22 cellular contexts compared by ENCODE assay signal in genomic region chr4:75820197-75820596, GRCh38.
DNase-seq lines count a peak whose midpoint lies in the region; ATAC-seq, FAIRE-seq and TF ChIP-seq lines count a peak whose summit lies in the region.
"Had no signal": no experiment of that assay in that cellular context is flagged by ENCODE, and none has a peak within 500 bp of the region (broad histone marks: within the 10 kb centered on the region; RNA-seq: fewer than 3 reads in every experiment).

No MANE protein-coding gene starts in this region.

- H3K9me3 ChIP-seq in HepG2 (ENCODE audit: low read length) (no peaks in the 10 kb centered on the region), right lobe of liver (no peaks in the 10 kb centered on the region), parathyroid adenoma (ENCODE audit: control insufficient read depth, low read length) (no peaks in the 10 kb centered on the region), right atrium auricular region (no peaks in the 10 kb centered on the region)
- H3K9me3 ChIP-seq: A549; BLaER1 treated with 17β-estradiol and CSF1 and Interleukin-3, amounts not matched to agents 10 nM and 100 nM; Caco-2 had no signal

- in situ Hi-C loops in HepG2 (cut with HindIII; ENCODE audit: extremely low pct_ligation_motif_present, low pct_unique_long_range_greater_than_20kb) = no loop called here

- H2AFZ ChIP-seq in HepG2 (ENCODE audit: low read length) (no peak overlapping the region), parathyroid adenoma (no peak overlapping the region)

- H3K9me3 Mint-ChIP-seq in osteocyte (ENCODE audit: unreplicated experiment) = no peaks in the 10 kb centered on the region
- H3K9me3 Mint-ChIP-seq: CD4-positive, alpha-beta T cell; CD8-positive, alpha-beta T cell had no signal

- H3K36me3 ChIP-seq in HepG2 (replicated peaks in 1 of 2; ENCODE audit: control insufficient read depth in 1 of 2, insufficient read depth in 2 of 2, low read length in 2 of 2) = no peaks in the 10 kb centered on the region
- peaks cover 0 to 3% (median 1%) of the 10 kb centered on the region in 4 donors for H3K36me3 ChIP-seq in right lobe of liver
- H3K36me3 ChIP-seq in parathyroid adenoma (ENCODE audit: control insufficient read depth, insufficient read depth, low read length) = no peaks in the 10 kb centered on the region
- peaks cover 6% of the 10 kb centered on the region for H3K36me3 ChIP-seq in right atrium auricular region

- POLR2A ChIA-PET in HepG2 (lab: Yijun Ruan, JAX) = no interaction called here

- H3K27ac ChIP-seq in HepG2 (ENCODE audit: extremely low read length, insufficient read depth, low read length) = no peak overlapping the region
- no peak overlapping the region for H3K27ac ChIP-seq in right lobe of liver
- no peak overlapping the region for H3K27ac ChIP-seq in parathyroid adenoma
- no peak overlapping the region for H3K27ac ChIP-seq in right atrium auricular region
- H3K27ac ChIP-seq: 22Rv1; BLaER1 treated with 17β-estradiol and CSF1 and Interleukin-3, amounts not matched to agents 10 nM and 100 nM; C4-2B had no signal

- TF ChIP-seq EP300 in HepG2 (IDR thresholded peaks at IDR 0.05; ENCODE audit: low read depth in 2 of 2, low read length in 2 of 2) (no peak), HepG2 (CRISPR knock-in tag; IDR thresholded peaks at IDR 0.05; ENCODE audit: borderline replicate concordance) (no peak)

- H3K27ac Mint-ChIP-seq in osteocyte (ENCODE audit: unreplicated experiment) = peak overlapping the region; percentile 15
- H3K27ac Mint-ChIP-seq: B cell; CD4-positive, alpha-beta T cell; CD8-positive, alpha-beta T cell had no signal

- no peak for DNase-seq in HepG2 (ENCODE audit: low spot score)
- DNase-seq in right lobe of liver = no peak
- DNase-seq in osteocyte (ENCODE audit: extremely low spot score, unreplicated experiment) = no peak
- DNase-seq in left ventricle myocardium superior = no peak
- DNase-seq in right atrium auricular region (ENCODE audit: low spot score) = no peak
- DNase-seq: AML-193; Caco-2; Calu3; CD4-positive, alpha-beta T cell; CD8-positive, alpha-beta T cell; DMS79 treated with DMSO at 0.1 percent for 48 hours; GF-D8 had no signal

- TF ChIP-seq CTCF in HepG2 (CRISPR knock-in tag; IDR thresholded peaks at IDR 0.05) (no peak), right lobe of liver (IDR thresholded peaks at IDR 0.05) (no peak), osteocyte (IDR thresholded peaks at IDR 0.05) (no peak), parathyroid adenoma (IDR thresholded peaks at IDR 0.05) (no peak), right atrium auricular region (IDR thresholded peaks at IDR 0.05) (no peak)

- H3K4me3 ChIP-seq in HepG2 (replicated peaks in 1 of 3; ENCODE audit: insufficient read depth in 1 of 3, low read depth in 2 of 3, low read length in 3 of 3) = no peak overlapping the region
- no peak overlapping the region for H3K4me3 ChIP-seq in right lobe of liver
- no peak overlapping the region for H3K4me3 ChIP-seq in parathyroid adenoma (ENCODE audit: low read depth, low read length)
- no peak overlapping the region for H3K4me3 ChIP-seq in right atrium auricular region
- H3K4me3 ChIP-seq: A549; BLaER1 treated with 17β-estradiol and CSF1 and Interleukin-3, amounts not matched to agents 10 nM and 100 nM had no signal

- peaks cover 18% of the 10 kb centered on the region for H3K36me3 Mint-ChIP-seq in osteocyte (ENCODE audit: unreplicated experiment)

- ATAC-seq in HepG2 = peak; percentile 23; the same call in 1 of the 3 replicates
- no peak for ATAC-seq in right lobe of liver
- no peak for ATAC-seq in left ventricle myocardium superior
- ATAC-seq: A549; CD8-positive, alpha-beta T cell had no signal

- no TSS peak for BruUV-seq in HepG2 (replicated peaks; lab: Mats Ljungman, UMichigan)

- no peak overlapping the region for H3K9ac ChIP-seq in HepG2 (ENCODE audit: insufficient read depth, low read depth, low read length)
- no peak overlapping the region for H3K9ac ChIP-seq in parathyroid adenoma
- H3K9ac ChIP-seq: BLaER1 treated with 17β-estradiol and CSF1 and Interleukin-3, amounts not matched to agents 10 nM and 100 nM had no signal

- H3K27me3 Mint-ChIP-seq in osteocyte (ENCODE audit: unreplicated experiment) = no peaks in the 10 kb centered on the region
- H3K27me3 Mint-ChIP-seq: B cell; CD4-positive, alpha-beta T cell had no signal

- intact Hi-C loops in HepG2 (cut with micrococcal nuclease; ENCODE audit: unreplicated experiment) (no loop called here), right lobe of liver (cut with DNase I) (no loop called here), left ventricle myocardium superior (cut with micrococcal nuclease) (no loop called here)

- FAIRE-seq in HepG2 (lab: Jason Lieb, UNC) = no peak
- FAIRE-seq: A549, D721Med, G401.6, GM12891, GM19239 had no signal

- H3K4me2 ChIP-seq in HepG2 (ENCODE audit: low read depth, low read length) = no peak overlapping the region
- H3K4me2 ChIP-seq in parathyroid adenoma (ENCODE audit: low read length) = peak overlapping the region; percentile 37
- H3K4me2 ChIP-seq: A549; BLaER1 treated with 17β-estradiol and CSF1 and Interleukin-3, amounts not matched to agents 10 nM and 100 nM had no signal

- H3K4me1 ChIP-seq in HepG2 (ENCODE audit: insufficient read depth, low read length) = peaks cover 17% of the 10 kb centered on the region
- no peaks in the 10 kb centered on the region for H3K4me1 ChIP-seq in right lobe of liver
- H3K4me1 ChIP-seq in parathyroid adenoma = no peaks in the 10 kb centered on the region
- no peaks in the 10 kb centered on the region for H3K4me1 ChIP-seq in right atrium auricular region

- H3K4me1 Mint-ChIP-seq in osteocyte (ENCODE audit: unreplicated experiment) = no peaks in the 10 kb centered on the region
- H3K4me1 Mint-ChIP-seq: B cell had no signal

- no peaks in the 10 kb centered on the region for H4K20me1 ChIP-seq in HepG2 (ENCODE audit: insufficient read depth, low read length)
- H4K20me1 ChIP-seq: BLaER1 treated with 17β-estradiol and CSF1 and Interleukin-3, amounts not matched to agents 10 nM and 100 nM had no signal

- TF ChIP-seq RAD21 in HepG2 (CRISPR knock-in tag; IDR thresholded peaks at IDR 0.05) = no peak

- H3K27me3 ChIP-seq in HepG2 (ENCODE audit: control insufficient read depth in 1 of 2, insufficient read depth in 2 of 2, low read length in 2 of 2) (no peaks in the 10 kb centered on the region), right lobe of liver (no peaks in the 10 kb centered on the region), parathyroid adenoma (ENCODE audit: control insufficient read depth, insufficient read depth, low read length) (no peaks in the 10 kb centered on the region), right atrium auricular region (no peaks in the 10 kb centered on the region)
- H3K27me3 ChIP-seq: BLaER1 treated with 17β-estradiol and CSF1 and Interleukin-3, amounts not matched to agents 10 nM and 100 nM had no signal

- no peak overlapping the region for H3K4me3 Mint-ChIP-seq in osteocyte (ENCODE audit: unreplicated experiment)
- H3K4me3 Mint-ChIP-seq: B cell; CD4-positive, alpha-beta T cell; CD8-positive, alpha-beta T cell had no signal

- no peaks in the 10 kb centered on the region for H3K79me2 ChIP-seq in HepG2 (ENCODE audit: insufficient read depth, low read length)
- no peaks in the 10 kb centered on the region for H3K79me2 ChIP-seq in parathyroid adenoma

- WGBS in HepG2 (ENCODE audit: low lambda C conversion rate) = 43% methylated on average over 2 of the region's 2 CpGs
- 22% methylated on average over 2 of the region's 2 CpGs for WGBS in right lobe of liver (ENCODE audit: insufficient coverage, low coverage, low lambda C conversion rate, missing lambda C conversion rate)

- CTCF ChIA-PET in HepG2 (lab: Yijun Ruan, JAX; ENCODE audit: low intra/inter-chr PET ratio, low total read pairs) = no interaction called here

- TF ChIP-seq POLR2A in HepG2 (IDR thresholded peaks at IDR 0.05; ENCODE audit: insufficient read depth in 1 of 2, low read depth in 2 of 2, low read length in 2 of 2) (no peak), right lobe of liver (IDR thresholded peaks at IDR 0.05) (no peak)

TF ChIP-seq in HepG2, 621 proteins besides CTCF, POLR2A, EP300 and RAD21:
- TF ChIP-seq ZBTB37 (CRISPR knock-in tag; IDR thresholded peaks at IDR 0.05) = no peak
TF ChIP-seq in HepG2: peak in this region for 0.
